8 cellular contexts compared by ENCODE assay signal in genomic region chr11:111983187-111983986, GRCh38. TPM values are rescaled to one million over a fixed set of nuclear protein-coding genes. Genes with fewer than 3 reads are reported as not detected.
A peak's percentile ranks its signal among the peaks of the same experiment; 100 is the strongest.
DNase-seq lines count a peak whose midpoint lies in the region; ATAC-seq and TF ChIP-seq lines count a peak whose summit lies in the region.

No MANE protein-coding gene starts in this region.

- 77% methylated on average over 7 of the region's 7 CpGs for WGBS in mammary epithelial cell (ENCODE audit: low coverage, missing lambda C conversion rate)
- WGBS in esophagus squamous epithelium, 2 donors = 55 to 69% methylated on average over 3 to 7 of the region's 7 CpGs
- 29 to 48% methylated on average over 7 of the region's 7 CpGs for WGBS in upper lobe of left lung, 2 donors

- H3K4me2 ChIP-seq in mammary epithelial cell (ENCODE audit: insufficient read depth, low read depth, low read length) (no peak overlapping the region), Karpas-422 (ENCODE audit: low read depth, low read length, poor library complexity, severe bottlenecking) (no peak overlapping the region)

- H3K27ac ChIP-seq in mammary epithelial cell (ENCODE audit: insufficient read depth, low read depth, low read length) (no peak overlapping the region), esophagus squamous epithelium (peak overlapping the region in 3 of 4 donors; percentile 60 to 79 (median 74)), upper lobe of left lung (peak overlapping the region; percentile 37 to 71 (median 56)), Karpas-422 (ENCODE audit: low read length) (no peak overlapping the region)

- dilution Hi-C loops in mammary epithelial cell (cut with HindIII; ENCODE audit: low sequenced_read_pairs) = loop anchor here (10.0 kb wide), 1 partner anchor 59 kb away; no protein-coding TSS in a partner anchor

- peak; percentile 79 to 98 for DNase-seq in T47D (ENCODE audit: low read depth in 1 of 2, low spot score in 1 of 2)
- no peak for DNase-seq in mammary epithelial cell
- DNase-seq in esophagus squamous epithelium (lab: John Stamatoyannopoulos, UW) = no peak
- DNase-seq in lung microvascular endothelial cell (ENCODE audit: low read depth in 2 of 2) = peak; percentile 29 to 62
- peak; percentile 68 to 80 for DNase-seq in upper lobe of left lung
- DNase-seq in OCI-M1 (lab: John Stamatoyannopoulos, UW) = no peak
- no peak for DNase-seq in stimulated activated naive B cell treated with anti-CD40 and anti-IgM and Interleukin-4, amounts not matched to agents 10 μg/mL and 1 μg/mL and 100 μg/mL, for 72 hours
- no peak for DNase-seq in Karpas-422

- H3K36me3 Mint-ChIP-seq in stimulated activated naive B cell treated with anti-CD40 and anti-IgM and Interleukin-4, amounts not matched to agents 10 μg/mL and 1 μg/mL and 100 μg/mL, for 72 hours = peaks cover 0 to 1% of the 10 kb centered on the region in 2 donors

- no peaks in the 10 kb centered on the region for H3K9me2 ChIP-seq in Karpas-422 (replicated peaks; ENCODE audit: insufficient read depth, low read length)

- H4K20me1 ChIP-seq in mammary epithelial cell (ENCODE audit: insufficient read depth, low read length) (no peaks in the 10 kb centered on the region), Karpas-422 (ENCODE audit: insufficient read depth, low read depth, low read length) (no peaks in the 10 kb centered on the region)

- in situ Hi-C loops in T47D (cut with HindIII; ENCODE audit: low pct_unique_long_range_greater_than_20kb, low sequenced_read_pairs) (no loop called here), mammary epithelial cell (cut with MboI; ENCODE audit: low sequenced_read_pairs in 2 of 2) (no loop called here)

- H3K79me2 ChIP-seq in mammary epithelial cell (ENCODE audit: insufficient read depth, low read length) (no peaks in the 10 kb centered on the region), Karpas-422 (ENCODE audit: low read length) (no peaks in the 10 kb centered on the region)

- no peaks in the 10 kb centered on the region for H3K9me3 ChIP-seq in mammary epithelial cell (replicated peaks; ENCODE audit: insufficient read depth, low read length)
- H3K9me3 ChIP-seq in esophagus squamous epithelium = no peaks in the 10 kb centered on the region
- H3K9me3 ChIP-seq in upper lobe of left lung = no peaks in the 10 kb centered on the region
- H3K9me3 ChIP-seq in Karpas-422 (ENCODE audit: low read length) = no peaks in the 10 kb centered on the region

- H3K9ac ChIP-seq in mammary epithelial cell (ENCODE audit: insufficient read depth, low read length) (no peak overlapping the region), Karpas-422 (ENCODE audit: low read length) (no peak overlapping the region)

- no peaks in the 10 kb centered on the region for H3K9me3 Mint-ChIP-seq in stimulated activated naive B cell treated with anti-CD40 and anti-IgM and Interleukin-4, amounts not matched to agents 10 μg/mL and 1 μg/mL and 100 μg/mL, for 72 hours

- H2AFZ ChIP-seq in mammary epithelial cell (ENCODE audit: low read depth, low read length) = no peak overlapping the region
- no peak overlapping the region for H2AFZ ChIP-seq in Karpas-422 (ENCODE audit: low read length)

- TF ChIP-seq POLR2A in esophagus squamous epithelium (IDR thresholded peaks at IDR 0.05) (no peak), upper lobe of left lung (IDR thresholded peaks at IDR 0.05) (peak in 1 of 4 donors; percentile 58)

- H3K36me3 ChIP-seq in mammary epithelial cell (ENCODE audit: insufficient read depth, low read length) = peaks cover 2% of the 10 kb centered on the region
- peaks cover 0 to 45% (median 0%) of the 10 kb centered on the region in 3 donors for H3K36me3 ChIP-seq in esophagus squamous epithelium
- H3K36me3 ChIP-seq in upper lobe of left lung = peaks cover 0 to 33% (median 3%) of the 10 kb centered on the region in 4 donors
- no peaks in the 10 kb centered on the region for H3K36me3 ChIP-seq in Karpas-422 (ENCODE audit: insufficient read depth, low read length)

- no peak overlapping the region for H3K27ac Mint-ChIP-seq in stimulated activated naive B cell treated with anti-CD40 and anti-IgM and Interleukin-4, amounts not matched to agents 10 μg/mL and 1 μg/mL and 100 μg/mL, for 72 hours

- peaks cover 17 to 19% of the 10 kb centered on the region in 2 donors for H3K27me3 Mint-ChIP-seq in stimulated activated naive B cell treated with anti-CD40 and anti-IgM and Interleukin-4, amounts not matched to agents 10 μg/mL and 1 μg/mL and 100 μg/mL, for 72 hours

- peaks cover 0 to 2% of the 10 kb centered on the region in 2 donors for H3K4me1 Mint-ChIP-seq in stimulated activated naive B cell treated with anti-CD40 and anti-IgM and Interleukin-4, amounts not matched to agents 10 μg/mL and 1 μg/mL and 100 μg/mL, for 72 hours

- no peak for TF ChIP-seq EP300 in upper lobe of left lung (IDR thresholded peaks at IDR 0.05)

- H3K27me3 ChIP-seq in mammary epithelial cell (ENCODE audit: insufficient read depth, low read length) (no peaks in the 10 kb centered on the region), esophagus squamous epithelium (no peaks in the 10 kb centered on the region), upper lobe of left lung (no peaks in the 10 kb centered on the region), Karpas-422 (ENCODE audit: low read length) (no peaks in the 10 kb centered on the region)

- intact Hi-C loops in mammary epithelial cell (cut with micrococcal nuclease) = no loop called here
- intact Hi-C loops in esophagus squamous epithelium (cut with DNase I) = no loop called here

- TF ChIP-seq CTCF in mammary epithelial cell (conservative IDR thresholded peaks at IDR 0.05 in 1 of 2, IDR thresholded peaks at IDR 0.05 in 1 of 2; ENCODE audit: extremely low read depth in 1 of 2, insufficient read depth in 1 of 2, low read depth in 1 of 2, low read length in 2 of 2) (no peak), esophagus squamous epithelium (IDR thresholded peaks at IDR 0.05) (peak in 2 of 6 experiments; percentile 22 to 30), upper lobe of left lung (IDR thresholded peaks at IDR 0.05) (peak in 2 of 6 experiments; percentile 19 to 36)

- no peak overlapping the region for H3K4me3 Mint-ChIP-seq in stimulated activated naive B cell treated with anti-CD40 and anti-IgM and Interleukin-4, amounts not matched to agents 10 μg/mL and 1 μg/mL and 100 μg/mL, for 72 hours

- no TSS peak for BruUV-seq in mammary epithelial cell (replicated peaks; lab: Mats Ljungman, UMichigan)

- H3K4me3 ChIP-seq in mammary epithelial cell (replicated peaks in 1 of 3; ENCODE audit: insufficient read depth in 1 of 3, low read depth in 2 of 3, low read length in 3 of 3) (no peak overlapping the region), esophagus squamous epithelium (peak overlapping the region in 1 of 4 donors; percentile 9), upper lobe of left lung (peak overlapping the region in 3 of 4 donors; percentile 29 to 48 (median 40)), Karpas-422 (ENCODE audit: low read length) (no peak overlapping the region)

- H3K4me1 ChIP-seq in mammary epithelial cell (ENCODE audit: insufficient read depth, low read length) = peaks cover 13% of the 10 kb centered on the region
- peaks cover 0 to 51% (median 7%) of the 10 kb centered on the region in 3 donors for H3K4me1 ChIP-seq in esophagus squamous epithelium
- peaks cover 2 to 14% (median 14%) of the 10 kb centered on the region in 4 donors for H3K4me1 ChIP-seq in upper lobe of left lung
- peaks cover 4% of the 10 kb centered on the region for H3K4me1 ChIP-seq in Karpas-422 (ENCODE audit: low read length)

- CTCF ChIA-PET in mammary epithelial cell (lab: Charles Lee; ENCODE audit: low non-redundant PET) = no interaction called here

- peak; percentile 64 to 91 for ATAC-seq in upper lobe of left lung (ENCODE audit: low FRiP score in 2 of 2)
- no peak for ATAC-seq in stimulated activated naive B cell treated with anti-CD40 and anti-IgM and Interleukin-4, amounts not matched to agents 10 μg/mL and 1 μg/mL and 100 μg/mL, for 72 hours (replicated peaks)

RNA-seq across cellular contexts. Expression of gene DLAT, which starts 41.8 kb away (rescaled TPM):
- total RNA-seq in mammary epithelial cell (10 to 100 TPM; 38.6 to 42.0 TPM), esophagus squamous epithelium (10 to 100 TPM; 28.9 to 56.5 (median 39.4) TPM), lung microvascular endothelial cell (22.0 and 26.6 TPM in 2 replicates), upper lobe of left lung (10 to 100 TPM; 12.6 to 37.7 (median 27.2) TPM)
- 34.5 TPM for polyA plus RNA-seq in mammary epithelial cell
- polyA minus RNA-seq in mammary epithelial cell = 37.3 TPM
- 26.1 and 39.8 TPM in 2 replicates for total RNA-seq in Karpas-422 (2014; rRNA removed; shearing (Covaris generic); ENCODE audit: low replicate concordance)

RNA-seq across cellular contexts. Expression of gene DIXDC1, which starts 46.2 kb away (rescaled TPM):
- total RNA-seq in mammary epithelial cell (10 to 100 TPM in 1 of 2 donors, 1 to 10 TPM in 1; 5.1 to 23.7 TPM), esophagus squamous epithelium (10 to 100 TPM in 2 of 4 donors, 1 to 10 TPM in 2; 2.8 to 26.1 (median 9.2) TPM), lung microvascular endothelial cell (2.4 and 7.6 TPM in 2 replicates), upper lobe of left lung (10 to 100 TPM; 10.9 to 55.5 (median 15.7) TPM)
- polyA plus RNA-seq in mammary epithelial cell = 6.2 TPM
- 15.9 TPM for polyA minus RNA-seq in mammary epithelial cell
- 2.0 and 2.8 TPM in 2 replicates for total RNA-seq in Karpas-422 (2014; rRNA removed; shearing (Covaris generic); ENCODE audit: low replicate concordance)

Comparison
In these comparisons a context has a peak if more than half of its experiments do, and no peak if none do; other contexts are left out.
1. DNase-seq: peak in T47D (2 of 2), lung microvascular endothelial cell (2 of 2) and upper lobe of left lung (2 of 2); none in mammary epithelial cell (single experiment), esophagus squamous epithelium (single experiment), OCI-M1 (single experiment), stimulated activated naive B cell treated with anti-CD40 and anti-IgM and Interleukin-4, amounts not matched to agents 10 μg/mL and 1 μg/mL and 100 μg/mL, for 72 hours (single experiment) and Karpas-422 (single experiment).
2. H3K27ac ChIP-seq: peak in esophagus squamous epithelium (3 of 4) and upper lobe of left lung (4 of 4); none in mammary epithelial cell (single experiment) and Karpas-422 (single experiment).
3. H3K4me3 ChIP-seq: peak in upper lobe of left lung (3 of 4); none in mammary epithelial cell (0 of 3) and Karpas-422 (single experiment).
4. ATAC-seq: peak in upper lobe of left lung (2 of 2); none in stimulated activated naive B cell treated with anti-CD40 and anti-IgM and Interleukin-4, amounts not matched to agents 10 μg/mL and 1 μg/mL and 100 μg/mL, for 72 hours (0 of 2).